Comparison of ENCODE assay signal across 19 cellular contexts in the genomic region with DNA sequence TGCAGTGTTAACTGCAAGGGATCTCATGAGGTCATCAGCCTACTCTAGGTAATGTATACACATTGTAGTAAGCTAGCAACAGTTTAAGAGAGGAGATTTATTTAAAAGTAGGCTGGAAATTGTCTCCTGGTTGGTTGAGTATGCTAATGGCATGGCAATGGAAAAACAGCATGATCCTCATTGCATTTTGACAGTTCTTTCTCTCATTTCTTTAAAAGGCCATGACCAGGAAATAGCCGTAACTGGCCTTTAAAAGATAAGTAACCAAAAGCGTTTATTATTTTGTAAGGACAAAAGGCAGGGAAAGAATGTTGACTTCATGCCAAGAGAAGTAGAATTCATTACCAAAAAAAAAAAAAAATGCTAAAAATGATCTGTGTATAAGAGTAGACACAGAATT.
"Had no signal": no experiment of that assay in that cellular context is flagged by ENCODE, and none has a peak within 500 bp of the region (broad histone marks: within the 10 kb centered on the region; RNA-seq: fewer than 3 reads in every experiment).

No MANE protein-coding gene starts in this region.

- H3K27ac Mint-ChIP-seq: activated CD4-positive, alpha-beta T cell treated with anti-CD3 and anti-CD28 coated beads, Interleukin-2, amount 10 ng/mL, durations not matched to agents 7 days and 5 days; activated naive CD8-positive, alpha-beta T cell treated with anti-CD3 and anti-CD28 coated beads for 36 hours; activated T-cell treated with anti-CD3 and anti-CD28 coated beads, Interleukin-2, amount 50 U/mL, for 72 hours; natural killer cell treated with Interleukin-12 subunit alpha and Interleukin-12 subunit beta and Interleukin-15 and Interleukin-18, amount 100 ng/mL, for 72 hours; T-helper 2 cell treated with Interferon-gamma antibody and Interleukin-4, amounts not matched to agents 5 μg/mL and 100 μg/mL, for 36 hours had no signal

- H3K27me3 ChIP-seq: gastroesophageal sphincter, tibial nerve had no signal

- H3K9me3 Mint-ChIP-seq: activated CD4-positive, alpha-beta T cell treated with anti-CD3 and anti-CD28 coated beads, Interleukin-2, amount 10 ng/mL, durations not matched to agents 7 days and 5 days; activated T-cell treated with anti-CD3 and anti-CD28 coated beads, Interleukin-2, amount 50 U/mL, for 72 hours; T-helper 2 cell treated with Interferon-gamma antibody and Interleukin-4, amounts not matched to agents 5 μg/mL and 100 μg/mL, for 36 hours had no signal

- H3K4me1 Mint-ChIP-seq: activated CD4-positive, alpha-beta T cell treated with anti-CD3 and anti-CD28 coated beads, Interleukin-2, amount 10 ng/mL, durations not matched to agents 7 days and 5 days; activated naive CD8-positive, alpha-beta T cell treated with anti-CD3 and anti-CD28 coated beads for 36 hours had no signal

- H3K27ac ChIP-seq: epithelial cell of prostate, gastroesophageal sphincter, left ventricle myocardium inferior, tibial nerve had no signal

- H3K4me1 ChIP-seq: gastroesophageal sphincter, tibial nerve had no signal

- H3K36me3 ChIP-seq: gastroesophageal sphincter, left ventricle myocardium inferior, tibial nerve had no signal

- H3K4me3 Mint-ChIP-seq: activated CD4-positive, alpha-beta T cell treated with anti-CD3 and anti-CD28 coated beads, Interleukin-2, amount 10 ng/mL, durations not matched to agents 7 days and 5 days; activated naive CD8-positive, alpha-beta T cell treated with anti-CD3 and anti-CD28 coated beads for 36 hours; activated T-cell treated with anti-CD3 and anti-CD28 coated beads, Interleukin-2, amount 50 U/mL, for 72 hours; natural killer cell treated with Interleukin-12 subunit alpha and Interleukin-12 subunit beta and Interleukin-15 and Interleukin-18, amount 100 ng/mL, for 72 hours; T-helper 2 cell treated with Interferon-gamma antibody and Interleukin-4, amounts not matched to agents 5 μg/mL and 100 μg/mL, for 36 hours had no signal

- H3K9me3 ChIP-seq: gastroesophageal sphincter, left ventricle myocardium inferior, tibial nerve had no signal

- DNase-seq: activated CD4-positive, alpha-beta T cell treated with anti-CD3 and anti-CD28 coated beads, Interleukin-2, amount 10 ng/mL, durations not matched to agents 7 days and 5 days; activated CD8-positive, alpha-beta memory T cell treated with anti-CD3 and anti-CD28 coated beads, Interleukin-2, amount 50 U/mL, for 48 hours; activated gamma-delta T cell; activated naive CD8-positive, alpha-beta T cell treated with anti-CD3 and anti-CD28 coated beads for 36 hours; activated T-cell treated with anti-CD3 and anti-CD28 coated beads, Interleukin-2, amount 50 U/mL, for 72 hours; amygdala; cortex of kidney; effector memory CD4-positive, alpha-beta T cell; kidney; left ventricle myocardium inferior; posterior cingulate gyrus; stimulated activated CD4-positive, alpha-beta T cell treated with anti-CD3 and anti-CD28 coated beads, Interleukin-4, amount 100 ng/mL, for 1 hour; stimulated activated naive CD4-positive, alpha-beta T cell; substantia nigra had no signal

- H3K4me3 ChIP-seq: gastroesophageal sphincter, left ventricle myocardium inferior, tibial nerve had no signal

- ATAC-seq: activated T-cell treated with anti-CD3 and anti-CD28 coated beads, Interleukin-2, amount 50 U/mL, for 72 hours; gastroesophageal sphincter; natural killer cell treated with Interleukin-12 subunit alpha and Interleukin-12 subunit beta and Interleukin-15 and Interleukin-18, amount 100 ng/mL, for 72 hours had no signal
